20 cellular contexts compared by ENCODE assay signal in genomic region chr9:762217-762616, GRCh38.
"Had no signal": no experiment of that assay in that cellular context is flagged by ENCODE, and none has a peak within 500 bp of the region (broad histone marks: within the 10 kb centered on the region; RNA-seq: fewer than 3 reads in every experiment).

No MANE protein-coding gene starts in this region.

- H3K4me1 Mint-ChIP-seq: nephron had no signal

- H3K27ac Mint-ChIP-seq: immature natural killer cell; memory B cell; mesothelial cell of epicardium; nephron; stimulated activated memory B cell treated with anti-CD40 and anti-IgM and Interleukin-4, amounts not matched to agents 10 μg/mL and 1 μg/mL and 100 μg/mL, for 72 hours had no signal

- H3K4me3 Mint-ChIP-seq: immature natural killer cell; memory B cell; mesothelial cell of epicardium; nephron; stimulated activated memory B cell treated with anti-CD40 and anti-IgM and Interleukin-4, amounts not matched to agents 10 μg/mL and 1 μg/mL and 100 μg/mL, for 72 hours had no signal

- H3K9me3 Mint-ChIP-seq: immature natural killer cell; memory B cell; mesothelial cell of epicardium; nephron; stimulated activated memory B cell treated with anti-CD40 and anti-IgM and Interleukin-4, amounts not matched to agents 10 μg/mL and 1 μg/mL and 100 μg/mL, for 72 hours had no signal

- H3K4me3 ChIP-seq: colonic mucosa, left ventricle myocardium inferior, lower lobe of right lung, prostate gland, right lobe of liver, spleen, stomach, upper lobe of left lung, uterus had no signal

- ATAC-seq: foreskin keratinocyte; stimulated activated memory B cell treated with anti-CD40 and anti-IgM and Interleukin-4, amounts not matched to agents 10 μg/mL and 1 μg/mL and 100 μg/mL, for 72 hours had no signal

- DNase-seq: colonic mucosa; dermis blood vessel endothelial cell; foreskin keratinocyte; immature natural killer cell; left ventricle myocardium inferior; lower lobe of right lung; occipital lobe; right lobe of liver; spleen; stimulated activated CD4-positive, alpha-beta T cell treated with anti-CD3 and anti-CD28 coated beads, Interleukin-15, amount 100 ng/mL, for 24 hours; stimulated activated CD4-positive, alpha-beta T cell treated with anti-CD3 and anti-CD28 coated beads, Interleukin-1b, Interleukin-23, amount 100 ng/mL, for 48 hours; stimulated activated CD4-positive, alpha-beta T cell treated with anti-CD3 and anti-CD28 coated beads, Interleukin-4, amount 100 ng/mL, for 24 hours; stomach; upper lobe of left lung; uterus had no signal
